ENCODE assay signal across 1 cellular context in the genomic region with DNA sequence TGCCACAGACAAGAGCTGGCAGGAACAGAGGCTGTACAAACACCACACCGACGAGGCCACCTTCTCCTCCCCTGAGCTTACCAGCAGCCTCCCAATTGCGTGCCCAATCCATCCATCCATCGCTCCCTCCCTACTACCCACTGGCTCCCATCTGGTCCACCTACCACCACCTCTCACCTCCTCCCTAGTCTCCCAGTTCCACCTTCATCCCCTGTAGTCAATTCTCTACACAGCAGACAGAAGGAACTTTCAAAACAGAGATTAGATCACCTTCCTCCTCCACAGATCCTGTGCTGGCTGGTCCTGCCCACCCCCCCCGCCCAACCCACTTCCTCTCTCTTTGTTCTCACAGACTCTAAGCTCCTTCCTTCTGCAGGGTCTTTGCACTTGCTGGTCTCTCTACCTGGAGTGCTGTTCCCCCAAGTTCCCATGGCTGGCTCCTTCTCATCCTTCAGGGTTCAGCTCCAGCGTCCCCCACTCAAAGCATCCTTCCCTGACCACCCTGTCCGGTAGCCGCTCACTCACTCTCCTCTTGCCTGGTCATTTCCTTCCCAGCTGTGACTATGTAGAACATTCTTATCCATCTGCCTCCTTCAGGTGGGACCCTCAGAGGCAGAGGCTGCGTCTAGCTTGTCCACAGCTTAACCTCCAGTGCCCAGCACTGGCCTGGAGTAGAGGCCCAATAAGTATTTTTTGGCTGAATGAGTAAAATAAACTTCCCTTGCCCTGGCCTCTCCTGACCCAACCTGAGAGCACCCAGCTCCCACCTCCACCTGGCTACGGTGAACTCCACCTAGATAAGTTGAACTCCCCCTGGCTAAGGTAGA.
TF ChIP-seq lines count a peak whose summit lies in the region.

No MANE protein-coding gene starts in this region.

TF ChIP-seq in endothelial cell of umbilical vein, 7 proteins besides CTCF, POLR2A, EP300 and RAD21:
- no peak for TF ChIP-seq EZH2 (IDR thresholded peaks at IDR 0.05; ENCODE audit: borderline replicate concordance, low read depth, low read length, severe bottlenecking)
- TF ChIP-seq JUN (IDR thresholded peaks at IDR 0.05; ENCODE audit: borderline replicate concordance, insufficient read depth, insufficient read length, low read depth), result no peak
- no peak for TF ChIP-seq GATA2 (IDR thresholded peaks at IDR 0.05; ENCODE audit: insufficient read depth, insufficient read length, low read depth, low read length)
- TF ChIP-seq, protein P1, sequence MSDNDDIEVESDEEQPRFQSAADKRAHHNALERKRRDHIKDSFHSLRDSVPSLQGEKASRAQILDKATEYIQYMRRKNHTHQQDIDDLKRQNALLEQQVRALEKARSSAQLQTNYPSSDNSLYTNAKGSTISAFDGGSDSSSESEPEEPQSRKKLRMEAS (IDR thresholded peaks at IDR 0.05; ENCODE audit: insufficient read depth, insufficient read length), result no peak
- TF ChIP-seq FOS (IDR thresholded peaks at IDR 0.05; ENCODE audit: borderline replicate concordance, insufficient read depth, low read length), result no peak
- TF ChIP-seq POLR2AphosphoS5 (IDR thresholded peaks at IDR 0.05; ENCODE audit: insufficient read depth, low read depth, low read length), result no peak
- TF ChIP-seq MYC (IDR thresholded peaks at IDR 0.05; ENCODE audit: low read depth, low read length), result no peak
